Comparison of ENCODE assay signal across 2 cellular contexts in the genomic region with DNA sequence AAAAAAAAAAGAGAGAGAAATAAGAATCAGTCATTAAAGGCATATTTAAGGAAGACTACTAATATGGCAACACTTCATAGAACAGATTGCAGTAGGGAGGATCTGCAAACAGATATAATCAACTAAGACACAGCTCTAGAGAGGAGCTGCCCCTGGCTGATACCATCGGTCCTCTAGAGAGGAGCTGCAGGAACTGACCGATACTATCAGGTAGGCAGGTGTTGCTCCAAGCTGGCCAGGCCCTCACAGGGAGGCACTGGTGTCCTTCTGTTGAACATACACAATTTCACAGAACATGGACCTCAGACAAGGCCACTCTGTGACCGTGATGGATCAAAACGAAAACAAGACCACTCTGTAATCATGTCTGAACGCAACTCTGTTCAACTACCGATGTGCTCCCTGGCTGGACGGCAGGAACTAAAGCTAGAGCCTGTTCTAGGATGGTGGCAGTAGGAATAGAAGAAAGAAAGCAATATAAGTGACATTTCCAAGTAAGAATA.
TF ChIP-seq lines count a peak whose summit lies in the region.

No MANE protein-coding gene starts in this region.

TF ChIP-seq in GM23338, 12 proteins besides CTCF, POLR2A, EP300 and RAD21 (continues in another document):
- TF ChIP-seq, protein P1, sequence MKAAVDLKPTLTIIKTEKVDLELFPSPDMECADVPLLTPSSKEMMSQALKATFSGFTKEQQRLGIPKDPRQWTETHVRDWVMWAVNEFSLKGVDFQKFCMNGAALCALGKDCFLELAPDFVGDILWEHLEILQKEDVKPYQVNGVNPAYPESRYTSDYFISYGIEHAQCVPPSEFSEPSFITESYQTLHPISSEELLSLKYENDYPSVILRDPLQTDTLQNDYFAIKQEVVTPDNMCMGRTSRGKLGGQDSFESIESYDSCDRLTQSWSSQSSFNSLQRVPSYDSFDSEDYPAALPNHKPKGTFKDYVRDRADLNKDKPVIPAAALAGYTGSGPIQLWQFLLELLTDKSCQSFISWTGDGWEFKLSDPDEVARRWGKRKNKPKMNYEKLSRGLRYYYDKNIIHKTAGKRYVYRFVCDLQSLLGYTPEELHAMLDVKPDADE (IDR thresholded peaks at IDR 0.05): no peak
- TF ChIP-seq EZH2phosphoT487 (IDR thresholded peaks at IDR 0.05; ENCODE audit: unreplicated experiment) (no peak), EZH2 (IDR thresholded peaks at IDR 0.05; ENCODE audit: low read depth, unreplicated experiment) (no peak), ZNF114 (CRISPR knock-in tag; IDR thresholded peaks at IDR 0.05) (no peak), POLR2AphosphoS5 (IDR thresholded peaks at IDR 0.05; ENCODE audit: low read depth) (no peak), JUNB (IDR thresholded peaks at IDR 0.05; ENCODE audit: unreplicated experiment) (no peak), STAT1 (IDR thresholded peaks at IDR 0.05; ENCODE audit: unreplicated experiment) (no peak), NANOG (IDR thresholded peaks at IDR 0.05; ENCODE audit: borderline replicate concordance) (no peak), ZNF331 (CRISPR knock-in tag; IDR thresholded peaks at IDR 0.05; ENCODE audit: low read depth) (no peak), CREB1 (CRISPR knock-in tag; IDR thresholded peaks at IDR 0.05; ENCODE audit: low read depth) (no peak)
- TF ChIP-seq, protein P2, sequence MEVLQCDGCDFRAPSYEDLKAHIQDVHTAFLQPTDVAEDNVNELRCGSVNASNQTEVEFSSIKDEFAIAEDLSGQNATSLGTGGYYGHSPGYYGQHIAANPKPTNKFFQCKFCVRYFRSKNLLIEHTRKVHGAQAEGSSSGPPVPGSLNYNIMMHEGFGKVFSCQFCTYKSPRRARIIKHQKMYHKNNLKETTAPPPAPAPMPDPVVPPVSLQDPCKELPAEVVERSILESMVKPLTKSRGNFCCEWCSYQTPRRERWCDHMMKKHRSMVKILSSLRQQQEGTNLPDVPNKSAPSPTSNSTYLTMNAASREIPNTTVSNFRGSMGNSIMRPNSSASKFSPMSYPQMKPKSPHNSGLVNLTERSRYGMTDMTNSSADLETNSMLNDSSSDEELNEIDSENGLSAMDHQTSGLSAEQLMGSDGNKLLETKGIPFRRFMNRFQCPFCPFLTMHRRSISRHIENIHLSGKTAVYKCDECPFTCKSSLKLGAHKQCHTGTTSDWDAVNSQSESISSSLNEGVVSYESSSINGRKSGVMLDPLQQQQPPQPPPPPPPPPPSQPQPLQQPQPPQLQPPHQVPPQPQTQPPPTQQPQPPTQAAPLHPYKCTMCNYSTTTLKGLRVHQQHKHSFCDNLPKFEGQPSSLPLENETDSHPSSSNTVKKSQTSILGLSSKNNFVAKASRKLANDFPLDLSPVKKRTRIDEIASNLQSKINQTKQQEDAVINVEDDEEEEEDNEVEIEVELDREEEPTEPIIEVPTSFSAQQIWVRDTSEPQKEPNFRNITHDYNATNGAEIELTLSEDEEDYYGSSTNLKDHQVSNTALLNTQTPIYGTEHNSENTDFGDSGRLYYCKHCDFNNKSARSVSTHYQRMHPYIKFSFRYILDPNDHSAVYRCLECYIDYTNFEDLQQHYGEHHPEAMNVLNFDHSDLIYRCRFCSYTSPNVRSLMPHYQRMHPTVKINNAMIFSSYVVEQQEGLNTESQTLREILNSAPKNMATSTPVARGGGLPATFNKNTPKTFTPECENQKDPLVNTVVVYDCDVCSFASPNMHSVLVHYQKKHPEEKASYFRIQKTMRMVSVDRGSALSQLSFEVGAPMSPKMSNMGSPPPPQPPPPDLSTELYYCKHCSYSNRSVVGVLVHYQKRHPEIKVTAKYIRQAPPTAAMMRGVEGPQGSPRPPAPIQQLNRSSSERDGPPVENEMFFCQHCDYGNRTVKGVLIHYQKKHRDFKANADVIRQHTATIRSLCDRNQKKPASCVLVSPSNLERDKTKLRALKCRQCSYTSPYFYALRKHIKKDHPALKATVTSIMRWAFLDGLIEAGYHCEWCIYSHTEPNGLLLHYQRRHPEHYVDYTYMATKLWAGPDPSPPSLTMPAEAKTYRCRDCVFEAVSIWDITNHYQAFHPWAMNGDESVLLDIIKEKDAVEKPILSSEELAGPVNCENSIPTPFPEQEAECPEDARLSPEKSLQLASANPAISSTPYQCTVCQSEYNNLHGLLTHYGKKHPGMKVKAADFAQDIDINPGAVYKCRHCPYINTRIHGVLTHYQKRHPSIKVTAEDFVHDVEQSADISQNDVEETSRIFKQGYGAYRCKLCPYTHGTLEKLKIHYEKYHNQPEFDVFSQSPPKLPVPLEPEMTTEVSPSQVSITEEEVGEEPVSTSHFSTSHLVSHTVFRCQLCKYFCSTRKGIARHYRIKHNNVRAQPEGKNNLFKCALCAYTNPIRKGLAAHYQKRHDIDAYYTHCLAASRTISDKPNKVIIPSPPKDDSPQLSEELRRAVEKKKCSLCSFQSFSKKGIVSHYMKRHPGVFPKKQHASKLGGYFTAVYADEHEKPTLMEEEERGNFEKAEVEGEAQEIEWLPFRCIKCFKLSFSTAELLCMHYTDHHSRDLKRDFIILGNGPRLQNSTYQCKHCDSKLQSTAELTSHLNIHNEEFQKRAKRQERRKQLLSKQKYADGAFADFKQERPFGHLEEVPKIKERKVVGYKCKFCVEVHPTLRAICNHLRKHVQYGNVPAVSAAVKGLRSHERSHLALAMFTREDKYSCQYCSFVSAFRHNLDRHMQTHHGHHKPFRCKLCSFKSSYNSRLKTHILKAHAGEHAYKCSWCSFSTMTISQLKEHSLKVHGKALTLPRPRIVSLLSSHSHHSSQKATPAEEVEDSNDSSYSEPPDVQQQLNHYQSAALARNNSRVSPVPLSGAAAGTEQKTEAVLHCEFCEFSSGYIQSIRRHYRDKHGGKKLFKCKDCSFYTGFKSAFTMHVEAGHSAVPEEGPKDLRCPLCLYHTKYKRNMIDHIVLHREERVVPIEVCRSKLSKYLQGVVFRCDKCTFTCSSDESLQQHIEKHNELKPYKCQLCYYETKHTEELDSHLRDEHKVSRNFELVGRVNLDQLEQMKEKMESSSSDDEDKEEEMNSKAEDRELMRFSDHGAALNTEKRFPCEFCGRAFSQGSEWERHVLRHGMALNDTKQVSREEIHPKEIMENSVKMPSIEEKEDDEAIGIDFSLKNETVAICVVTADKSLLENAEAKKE (CRISPR knock-in tag; IDR thresholded peaks at IDR 0.05): no peak

TF ChIP-seq in H1, 55 proteins besides CTCF, POLR2A, EP300 and RAD21:
- TF ChIP-seq SP1 (IDR thresholded peaks at IDR 0.05; ENCODE audit: low read depth, low read length): no peak
- TF ChIP-seq, protein P3, sequence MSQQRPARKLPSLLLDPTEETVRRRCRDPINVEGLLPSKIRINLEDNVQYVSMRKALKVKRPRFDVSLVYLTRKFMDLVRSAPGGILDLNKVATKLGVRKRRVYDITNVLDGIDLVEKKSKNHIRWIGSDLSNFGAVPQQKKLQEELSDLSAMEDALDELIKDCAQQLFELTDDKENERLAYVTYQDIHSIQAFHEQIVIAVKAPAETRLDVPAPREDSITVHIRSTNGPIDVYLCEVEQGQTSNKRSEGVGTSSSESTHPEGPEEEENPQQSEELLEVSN (IDR thresholded peaks at IDR 0.05): no peak
- TF ChIP-seq SP2 (IDR thresholded peaks at IDR 0.05; ENCODE audit: low read length): no peak
- TF ChIP-seq RNF2 (IDR thresholded peaks at IDR 0.05; ENCODE audit: borderline replicate concordance, low read depth, low read length, missing control alignments, poor library complexity, severe bottlenecking): no peak
- TF ChIP-seq EZH2 (IDR thresholded peaks at IDR 0.05; ENCODE audit: low read depth, low read length, severe bottlenecking): no peak
- TF ChIP-seq NANOG (IDR thresholded peaks at IDR 0.05; ENCODE audit: insufficient read depth, low read depth, low read length, poor library complexity, severe bottlenecking): no peak
- no peak for TF ChIP-seq CHD1 (IDR thresholded peaks at IDR 0.05; ENCODE audit: low read depth, low read length)
- no peak for TF ChIP-seq HDAC6 (IDR thresholded peaks at IDR 0.05; ENCODE audit: low read depth, low read length)
- no peak for TF ChIP-seq CHD2 (IDR thresholded peaks at IDR 0.05; ENCODE audit: low read length)
- TF ChIP-seq CBX5 (IDR thresholded peaks at IDR 0.05; ENCODE audit: low read depth, low read length): no peak
- TF ChIP-seq TAF1 (IDR thresholded peaks at IDR 0.05; ENCODE audit: low read depth, low read length): no peak
- TF ChIP-seq KDM1A (IDR thresholded peaks at IDR 0.05; ENCODE audit: borderline replicate concordance, low read length): no peak
- TF ChIP-seq TBP (IDR thresholded peaks at IDR 0.05; ENCODE audit: low read depth, low read length): no peak
